Comparison of ENCODE assay signal across 23 cellular contexts in the genomic region with DNA sequence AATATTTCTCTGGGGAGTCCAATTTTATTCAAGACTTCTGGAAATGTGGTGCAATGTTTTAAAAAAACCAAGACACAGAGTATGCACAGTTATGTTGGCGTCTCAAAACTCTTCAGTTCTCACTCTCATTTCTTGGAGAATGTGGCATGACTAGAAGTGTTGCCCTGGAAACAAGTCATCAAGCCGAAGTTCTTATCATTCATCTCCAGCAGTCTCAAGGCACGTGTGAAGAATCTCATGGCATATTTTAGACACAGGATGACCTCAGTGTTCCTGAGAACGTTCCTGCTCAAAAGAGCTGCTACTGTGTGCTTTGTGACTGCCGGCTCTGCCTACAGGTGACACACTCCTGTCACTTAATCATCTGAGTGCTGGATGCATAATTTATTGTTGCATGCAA.
"Had no signal": no experiment of that assay in that cellular context is flagged by ENCODE, and none has a peak within 500 bp of the region (broad histone marks: within the 10 kb centered on the region; RNA-seq: fewer than 3 reads in every experiment).

No MANE protein-coding gene starts in this region.

- H3K27ac ChIP-seq: ascending aorta, gastrocnemius medialis, hepatocyte, right atrium auricular region, stomach, tibial artery, VCaP had no signal

- H3K4me1 ChIP-seq: ascending aorta, gastrocnemius medialis, right atrium auricular region, stomach, tibial artery had no signal

- H2AFZ ChIP-seq: hepatocyte had no signal

- H3K4me3 ChIP-seq: ascending aorta, esophagus squamous epithelium, gastrocnemius medialis, hepatocyte, right atrium auricular region, stomach, tibial artery had no signal

- H3K27me3 ChIP-seq: ascending aorta, right atrium auricular region, tibial artery had no signal

- DNase-seq: activated CD4-positive, alpha-beta T cell treated with anti-CD3 and anti-CD28 coated beads for 4 hours; activated CD4-positive, alpha-beta T cell treated with anti-CD3 and anti-CD28 coated beads, Interleukin-2, amount 50 U/mL, for 4 hours; activated gamma-delta T cell; activated naive CD4-positive, alpha-beta T cell treated with anti-CD3 and anti-CD28 coated beads, Interleukin-2, amount 10 ng/mL, durations not matched to agents 7 days and 5 days; activated naive CD8-positive, alpha-beta T cell treated with anti-CD3 and anti-CD28 coated beads, Interleukin-2, amount 10 ng/mL, durations not matched to agents 7 days and 5 days; activated T-cell treated with anti-CD3 and anti-CD28 coated beads, Interleukin-2, amount 50 U/mL, for 1 hour; cortex of kidney; esophagus squamous epithelium; gastrocnemius medialis; kidney; left colon; mammary epithelial cell; naive thymus-derived CD8-positive, alpha-beta T cell; stimulated activated CD4-positive, alpha-beta T cell treated with anti-CD3 and anti-CD28 coated beads, Interleukin-15, amount 100 ng/mL, for 24 hours; stimulated activated CD4-positive, alpha-beta T cell treated with anti-CD3 and anti-CD28 coated beads, Interleukin-2, amount 100 ng/mL, for 24 hours; stimulated activated naive B cell treated with anti-CD40 and anti-IgM and Interleukin-4, amounts not matched to agents 10 μg/mL and 1 μg/mL and 100 μg/mL, for 72 hours; stomach; T-helper 9 cell; tibial artery had no signal

- H3K36me3 ChIP-seq: ascending aorta, esophagus squamous epithelium, gastrocnemius medialis, right atrium auricular region, stomach, tibial artery had no signal

- H3K4me2 ChIP-seq: hepatocyte had no signal

- H3K9me3 ChIP-seq: ascending aorta, esophagus squamous epithelium, gastrocnemius medialis, tibial artery had no signal

- ATAC-seq: gastrocnemius medialis; left colon; naive thymus-derived CD8-positive, alpha-beta T cell; stimulated activated naive B cell treated with anti-CD40 and anti-IgM and Interleukin-4, amounts not matched to agents 10 μg/mL and 1 μg/mL and 100 μg/mL, for 72 hours had no signal

- H3K79me2 ChIP-seq: hepatocyte had no signal
